9 cellular contexts compared by ENCODE assay signal in the genomic region with DNA sequence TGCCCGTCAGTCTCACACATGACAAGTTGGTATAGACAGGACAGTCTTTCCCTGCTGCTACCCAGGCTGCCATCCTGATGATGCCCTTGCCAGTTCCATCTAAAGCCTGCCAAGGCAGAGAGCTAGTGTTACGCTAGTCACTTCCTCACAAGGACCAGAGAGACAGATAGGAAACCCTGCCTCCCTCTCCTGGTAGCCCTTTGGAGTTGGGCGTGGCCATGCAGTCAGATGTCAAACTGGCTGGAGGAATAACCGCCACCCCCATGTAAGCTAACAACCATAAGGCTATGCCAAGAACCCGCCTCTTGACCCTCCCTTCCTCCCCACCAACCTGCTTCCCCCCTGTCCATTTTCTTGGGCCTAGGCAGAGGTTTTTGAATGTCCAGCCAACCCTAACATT. TPM values are rescaled to one million over a fixed set of nuclear protein-coding genes. Genes with fewer than 3 reads are reported as not detected.
DNase-seq lines count a peak whose midpoint lies in the region; ATAC-seq and TF ChIP-seq lines count a peak whose summit lies in the region.
"Had no signal": no experiment of that assay in that cellular context is flagged by ENCODE, and none has a peak within 500 bp of the region (broad histone marks: within the 10 kb centered on the region; RNA-seq: fewer than 3 reads in every experiment).

No MANE protein-coding gene starts in this region.

- peaks cover 27% of the 10 kb centered on the region for H3K36me3 Mint-ChIP-seq in activated CD4-positive, alpha-beta T cell treated with anti-CD3 and anti-CD28 coated beads for 36 hours (ENCODE audit: low read depth)

- H3K27me3 ChIP-seq in hepatocyte (no peaks in the 10 kb centered on the region), suprapubic skin (no peaks in the 10 kb centered on the region)

- in situ Hi-C loops in GM13976 (cut with MboI; ENCODE audit: low sequenced_read_pairs, unreplicated experiment), result no loop called here

- ATAC-seq in activated CD4-positive, alpha-beta T cell treated with anti-CD3 and anti-CD28 coated beads for 36 hours, result no peak
- ATAC-seq in HG02970 (IDR thresholded peaks at IDR 0.05; ENCODE audit: low FRiP score, unreplicated experiment), result no peak

- no peaks in the 10 kb centered on the region for H3K9me3 Mint-ChIP-seq in activated CD4-positive, alpha-beta T cell treated with anti-CD3 and anti-CD28 coated beads for 36 hours (ENCODE audit: low read depth)

- H3K9me3 ChIP-seq in hepatocyte (ENCODE audit: low read depth) (no peaks in the 10 kb centered on the region), suprapubic skin (no peaks in the 10 kb centered on the region)

- DNase-seq in activated CD4-positive, alpha-beta T cell treated with anti-CD3 and anti-CD28 coated beads for 36 hours, result no peak
- no peak for DNase-seq in activated CD4-positive, alpha-beta T cell treated with anti-CD3 and anti-CD28 coated beads for 4 hours
- DNase-seq in hepatocyte (ENCODE audit: low spot score) (peak; percentile 51), suprapubic skin (ENCODE audit: low spot score in 2 of 2) (no peak), GM13976 (ENCODE audit: low spot score) (no peak), NCI-H82 (lab: John Stamatoyannopoulos, UW) (no peak)
- DNase-seq: NCI-H2227 treated with DMSO at 0.1 percent for 48 hours had no signal

- TF ChIP-seq EP300 in suprapubic skin (IDR thresholded peaks at IDR 0.05), result no peak

- intact Hi-C loops in activated CD4-positive, alpha-beta T cell treated with anti-CD3 and anti-CD28 coated beads for 36 hours (cut with DNase I, micrococcal nuclease), result loop anchor here in 1 of 2 experiments (5.0 to 10.0 kb wide), 2 partner anchors 422 to 669 kb away; partner anchors contain the start of genes MST1 and RNF123

- no peaks in the 10 kb centered on the region for H3K27me3 Mint-ChIP-seq in activated CD4-positive, alpha-beta T cell treated with anti-CD3 and anti-CD28 coated beads for 36 hours

- H3K4me1 ChIP-seq in hepatocyte (ENCODE audit: insufficient read depth) (peaks cover 30% of the 10 kb centered on the region), suprapubic skin (peaks cover 61% of the 10 kb centered on the region)

- H3K4me1 Mint-ChIP-seq in activated CD4-positive, alpha-beta T cell treated with anti-CD3 and anti-CD28 coated beads for 36 hours, result peaks cover 44% of the 10 kb centered on the region

- peak overlapping the region; percentile 99 for H3K4me2 ChIP-seq in hepatocyte

- no peak overlapping the region for H2AFZ ChIP-seq in hepatocyte

- POLR2A ChIA-PET in activated CD4-positive, alpha-beta T cell treated with anti-CD3 and anti-CD28 coated beads for 36 hours (lab: Charles Lee), result interaction anchor here (0.6 to 1.4 kb wide), 3 partner anchors 12 to 19 kb away, joined by 3 to 6 read pairs (median 5); partner anchors contain the start of gene RASSF1

- WGBS in hepatocyte (ENCODE audit: low lambda C conversion rate, missing lambda C conversion rate), result 92% methylated on average over 5 of the region's 5 CpGs
- 46% methylated on average over 5 of the region's 5 CpGs for WGBS in suprapubic skin

- peak overlapping the region; percentile 90 for H3K4me3 ChIP-seq in WI38 (ENCODE audit: low read depth, low read length)
- H3K4me3 ChIP-seq in hepatocyte, result peak overlapping the region; percentile 74
- H3K4me3 ChIP-seq in suprapubic skin, result peak overlapping the region; percentile 97

- no peaks in the 10 kb centered on the region for H3K36me3 ChIP-seq in hepatocyte (replicated peaks; ENCODE audit: insufficient read depth, low read depth)
- H3K36me3 ChIP-seq in suprapubic skin, result peaks cover 38% of the 10 kb centered on the region

- peaks cover 48% of the 10 kb centered on the region for H3K79me2 ChIP-seq in hepatocyte

- TF ChIP-seq POLR2A in suprapubic skin (IDR thresholded peaks at IDR 0.05), result no peak

- CTCF ChIA-PET in activated CD4-positive, alpha-beta T cell treated with anti-CD3 and anti-CD28 coated beads for 36 hours (lab: Charles Lee), result interaction anchor here (0.6 to 1.8 kb wide), 6 partner anchors 9 to 212 kb away, joined by 3 to 9 read pairs (median 5); partner anchors contain the start of genes HEMK1, IFRD2 and TUSC2

- TF ChIP-seq CTCF in WI38 (IDR thresholded peaks at IDR 0.05; ENCODE audit: low read depth, low read length) (no peak), hepatocyte (IDR thresholded peaks at IDR 0.05; ENCODE audit: poor library complexity) (peak; percentile 1), suprapubic skin (IDR thresholded peaks at IDR 0.05) (no peak), GM13976 (IDR thresholded peaks at IDR 0.05; ENCODE audit: borderline replicate concordance, control extremely low read depth, extremely low read depth, insufficient read depth, missing control alignments) (no peak)

- H4K20me1 ChIP-seq in hepatocyte (ENCODE audit: insufficient read depth, poor library complexity, severe bottlenecking), result peaks cover 38% of the 10 kb centered on the region

- H3K27ac ChIP-seq in hepatocyte, result no peak overlapping the region
- peak overlapping the region; percentile 13 for H3K27ac ChIP-seq in suprapubic skin

- no peaks in the 10 kb centered on the region for H3K9me2 ChIP-seq in hepatocyte (replicated peaks; ENCODE audit: insufficient read depth)

- peak overlapping the region; percentile 91 for H3K4me3 Mint-ChIP-seq in activated CD4-positive, alpha-beta T cell treated with anti-CD3 and anti-CD28 coated beads for 36 hours

- no peak overlapping the region for H3K27ac Mint-ChIP-seq in activated CD4-positive, alpha-beta T cell treated with anti-CD3 and anti-CD28 coated beads for 36 hours

RNA-seq across cellular contexts. Expression of gene TMEM115, which starts 2.8 kb away (rescaled TPM):
- total RNA-seq in activated CD4-positive, alpha-beta T cell treated with anti-CD3 and anti-CD28 coated beads for 36 hours, result 10 to 100 TPM; 13.1 to 16.1 TPM
- 49.3 and 63.0 TPM in 2 replicates for total RNA-seq in hepatocyte
- polyA plus RNA-seq in hepatocyte, result 64.5 and 69.9 TPM in 2 replicates
- 10 to 100 TPM; 60.7 to 85.3 (median 70.2) TPM for total RNA-seq in suprapubic skin

RNA-seq across cellular contexts. Expression of gene CYB561D2, which starts 5.9 kb away (rescaled TPM):
- total RNA-seq in activated CD4-positive, alpha-beta T cell treated with anti-CD3 and anti-CD28 coated beads for 36 hours, result 10 to 100 TPM; 10.3 to 14.3 TPM
- total RNA-seq in hepatocyte (31.0 and 37.3 TPM in 2 replicates), suprapubic skin (10 to 100 TPM; 12.8 to 29.8 (median 17.9) TPM)
- 40.5 and 46.9 TPM in 2 replicates for polyA plus RNA-seq in hepatocyte

RNA-seq across cellular contexts. Expression of gene NPRL2, which starts 6.0 kb away (rescaled TPM):
- total RNA-seq in activated CD4-positive, alpha-beta T cell treated with anti-CD3 and anti-CD28 coated beads for 36 hours, result 10 to 100 TPM; 42.5 to 43.0 TPM
- total RNA-seq in hepatocyte, result 22.3 and 23.5 TPM in 2 replicates
- polyA plus RNA-seq in hepatocyte, result 27.0 and 34.6 TPM in 2 replicates
- total RNA-seq in suprapubic skin, result 10 to 100 TPM; 16.5 to 35.6 (median 26.0) TPM

RNA-seq across cellular contexts. Expression of gene ZMYND10, which starts 11.0 kb away (rescaled TPM):
- total RNA-seq in activated CD4-positive, alpha-beta T cell treated with anti-CD3 and anti-CD28 coated beads for 36 hours, result 1 to 10 TPM; 1.0 to 1.3 TPM
- total RNA-seq in hepatocyte (0.20 and 0.44 TPM in 2 replicates), suprapubic skin (1 to 10 TPM in 3 of 4 donors, not detected in 1; 1.6 to 4.7 (median 1.9) TPM)
- polyA plus RNA-seq in hepatocyte, result 0.18 and 0.77 TPM in 2 replicates

RNA-seq across cellular contexts. Expression of gene RASSF1, which starts 15.9 kb away (rescaled TPM):
- 10 to 100 TPM; 30.8 to 50.7 TPM for total RNA-seq in activated CD4-positive, alpha-beta T cell treated with anti-CD3 and anti-CD28 coated beads for 36 hours
- total RNA-seq in hepatocyte (11.3 and 13.4 TPM in 2 replicates), suprapubic skin (10 to 100 TPM; 33.9 to 63.3 (median 39.7) TPM)
- polyA plus RNA-seq in hepatocyte, result 22.9 and 30.1 TPM in 2 replicates
